6 cellular contexts compared by ENCODE assay signal in the genomic region with DNA sequence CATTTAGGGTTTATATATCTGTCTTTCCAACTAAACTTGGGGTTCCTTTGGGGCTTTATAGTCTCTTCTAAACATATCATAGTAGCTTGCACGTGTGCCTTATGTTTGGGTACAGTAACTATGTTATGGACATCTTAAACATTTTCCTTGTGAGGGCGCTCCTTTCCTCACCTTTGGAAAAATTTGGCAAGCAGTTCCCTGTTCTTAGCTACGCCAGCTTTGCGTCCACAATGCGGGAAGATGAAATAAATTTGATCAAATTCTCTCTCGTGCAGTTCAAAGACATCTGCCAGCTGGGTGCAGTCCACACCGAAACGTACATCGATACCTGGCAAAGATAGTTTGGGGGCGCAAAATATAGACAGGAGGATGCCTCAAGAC. TPM values are rescaled to one million over a fixed set of nuclear protein-coding genes. Genes with fewer than 3 reads are reported as not detected.
DNase-seq lines count a peak whose midpoint lies in the region; ATAC-seq and TF ChIP-seq lines count a peak whose summit lies in the region.

No MANE protein-coding gene starts in this region.

- peak; percentile 10 for DNase-seq in HFFc6
- no peak for DNase-seq in activated CD4-positive, alpha-beta memory T cell treated with anti-CD3 and anti-CD28 coated beads for 36 hours
- DNase-seq in right lobe of liver: no peak
- DNase-seq in mucosa of gallbladder (ENCODE audit: low spot score): no peak

- no peaks in the 10 kb centered on the region for H3K27me3 ChIP-seq in right lobe of liver

- CTCF ChIA-PET in activated CD4-positive, alpha-beta memory T cell treated with anti-CD3 and anti-CD28 coated beads for 36 hours (lab: Charles Lee): interaction anchor here (0.6 to 1.9 kb wide), 7 partner anchors 14 to 402 kb away, joined by 3 to 10 read pairs (median 4); no protein-coding TSS in a partner anchor

- peak overlapping the region; percentile 86 for H3K27ac ChIP-seq in C4-2B
- H3K27ac ChIP-seq in right lobe of liver: peak overlapping the region; percentile 83 to 92 (median 91)

- H3K4me1 ChIP-seq in right lobe of liver: peaks cover 0 to 6% (median 0%) of the 10 kb centered on the region in 4 donors

- H3K27ac Mint-ChIP-seq in HFFc6: peak overlapping the region; percentile 99
- peak overlapping the region; percentile 95 for H3K27ac Mint-ChIP-seq in activated CD4-positive, alpha-beta memory T cell treated with anti-CD3 and anti-CD28 coated beads for 36 hours

- peak overlapping the region; percentile 93 for H3K4me3 Mint-ChIP-seq in HFFc6
- H3K4me3 Mint-ChIP-seq in activated CD4-positive, alpha-beta memory T cell treated with anti-CD3 and anti-CD28 coated beads for 36 hours: peak overlapping the region; percentile 82

- H3K36me3 ChIP-seq in right lobe of liver: no peaks in the 10 kb centered on the region

- TF ChIP-seq CTCF in C4-2B (conservative IDR thresholded peaks at IDR 0.05) (no peak), HFFc6 (IDR thresholded peaks at IDR 0.05) (no peak), right lobe of liver (IDR thresholded peaks at IDR 0.05) (no peak)

- TF ChIP-seq POLR2A in right lobe of liver (IDR thresholded peaks at IDR 0.05): no peak

- H3K27me3 Mint-ChIP-seq in HFFc6 (ENCODE audit: insufficient read depth): no peaks in the 10 kb centered on the region
- no peaks in the 10 kb centered on the region for H3K27me3 Mint-ChIP-seq in activated CD4-positive, alpha-beta memory T cell treated with anti-CD3 and anti-CD28 coated beads for 36 hours

- no peaks in the 10 kb centered on the region for H3K9me3 ChIP-seq in right lobe of liver

- H3K9me3 Mint-ChIP-seq in HFFc6: no peaks in the 10 kb centered on the region
- H3K9me3 Mint-ChIP-seq in activated CD4-positive, alpha-beta memory T cell treated with anti-CD3 and anti-CD28 coated beads for 36 hours: no peaks in the 10 kb centered on the region

- intact Hi-C loops in activated CD4-positive, alpha-beta memory T cell treated with anti-CD3 and anti-CD28 coated beads for 36 hours (cut with micrococcal nuclease): loop anchor here (2.0 to 10.0 kb wide), 2 partner anchors 196 to 1436 kb away; partner anchors contain the start of genes NKAPD1, PIH1D2 and TTC12
- intact Hi-C loops in right lobe of liver (cut with DNase I): no loop called here

- 0% methylated on average over 10 of the region's 10 CpGs for WGBS in right lobe of liver (ENCODE audit: insufficient coverage, low coverage, low lambda C conversion rate, missing lambda C conversion rate)

- peak overlapping the region; percentile 50 to 63 (median 62) for H3K4me3 ChIP-seq in right lobe of liver

- POLR2A ChIA-PET in activated CD4-positive, alpha-beta memory T cell treated with anti-CD3 and anti-CD28 coated beads for 36 hours (lab: Charles Lee): no interaction called here

- peaks cover 17% of the 10 kb centered on the region for H3K4me1 Mint-ChIP-seq in HFFc6 (ENCODE audit: low read depth)
- peaks cover 21% of the 10 kb centered on the region for H3K4me1 Mint-ChIP-seq in activated CD4-positive, alpha-beta memory T cell treated with anti-CD3 and anti-CD28 coated beads for 36 hours (ENCODE audit: low read depth)

- ATAC-seq in right lobe of liver: peak in 3 of 4 donors; percentile 6 to 31 (median 20)
- ATAC-seq in GM18858 (IDR thresholded peaks at IDR 0.05; ENCODE audit: unreplicated experiment): no peak

- peaks cover 5% of the 10 kb centered on the region for H3K36me3 Mint-ChIP-seq in HFFc6 (ENCODE audit: low read depth)
- peaks cover 14% of the 10 kb centered on the region for H3K36me3 Mint-ChIP-seq in activated CD4-positive, alpha-beta memory T cell treated with anti-CD3 and anti-CD28 coated beads for 36 hours

RNA-seq across cellular contexts. Expression of gene FDXACB1, which starts 0.6 kb away (rescaled TPM):
- 1 to 10 TPM; 1.4 to 2.4 (median 2.0) TPM for total RNA-seq in HFFc6 (2021; fragmentation: NEBNext Ultra II Directional; extraction: Animal tissue kit (Norgen Biotek cat#: 25700))
- 1 to 10 TPM; 5.2 to 5.6 TPM for total RNA-seq in activated CD4-positive, alpha-beta memory T cell treated with anti-CD3 and anti-CD28 coated beads for 36 hours
- total RNA-seq in right lobe of liver: 1 to 10 TPM in 4 of 6 experiments, under 1 TPM in 2; 0.90 to 1.3 (median 1.1) TPM
- total RNA-seq in mucosa of gallbladder: 1.8 TPM

RNA-seq across cellular contexts. Expression of gene CFAP68, which starts 1.0 kb away (rescaled TPM):
- 10 to 100 TPM; 10.3 to 15.6 (median 12.5) TPM for total RNA-seq in HFFc6 (2021; fragmentation: NEBNext Ultra II Directional; extraction: Animal tissue kit (Norgen Biotek cat#: 25700))
- 10 to 100 TPM; 29.9 to 33.6 TPM for total RNA-seq in activated CD4-positive, alpha-beta memory T cell treated with anti-CD3 and anti-CD28 coated beads for 36 hours
- total RNA-seq in right lobe of liver (10 to 100 TPM; 10.6 to 22.9 (median 15.7) TPM), mucosa of gallbladder (21.8 TPM)

RNA-seq across cellular contexts. Expression of gene ALG9, which starts 7.0 kb away (rescaled TPM):
- 10 to 100 TPM; 31.1 to 44.2 (median 36.5) TPM for total RNA-seq in HFFc6 (2021; fragmentation: NEBNext Ultra II Directional; extraction: Animal tissue kit (Norgen Biotek cat#: 25700))
- total RNA-seq in activated CD4-positive, alpha-beta memory T cell treated with anti-CD3 and anti-CD28 coated beads for 36 hours: 10 to 100 TPM; 23.6 to 26.7 TPM
- total RNA-seq in right lobe of liver (10 to 100 TPM; 15.0 to 20.8 (median 18.2) TPM), mucosa of gallbladder (42.4 TPM)

RNA-seq across cellular contexts. Expression of gene CRYAB, which starts 33.2 kb away (rescaled TPM):
- 100 to 1,000 TPM in 4 of 6 experiments, 10 to 100 TPM in 2; 49.6 to 125 (median 103) TPM for total RNA-seq in HFFc6 (2021; fragmentation: NEBNext Ultra II Directional; extraction: Animal tissue kit (Norgen Biotek cat#: 25700))
- total RNA-seq in activated CD4-positive, alpha-beta memory T cell treated with anti-CD3 and anti-CD28 coated beads for 36 hours: not detected
- total RNA-seq in right lobe of liver: 10 to 100 TPM in 2 of 6 experiments, 1 to 10 TPM in 4; 3.6 to 10.5 (median 6.7) TPM
- total RNA-seq in mucosa of gallbladder: 277 TPM

RNA-seq across cellular contexts. Expression of gene HSPB2, which starts 34.2 kb away (rescaled TPM):
- 1 to 10 TPM; 1.7 to 7.8 (median 5.4) TPM for total RNA-seq in HFFc6 (2021; fragmentation: NEBNext Ultra II Directional; extraction: Animal tissue kit (Norgen Biotek cat#: 25700))
- total RNA-seq in activated CD4-positive, alpha-beta memory T cell treated with anti-CD3 and anti-CD28 coated beads for 36 hours: not detected
- under 1 TPM in 2 of 6 experiments, not detected in 4; 0.20 to 0.49 TPM for total RNA-seq in right lobe of liver
- 3.9 TPM for total RNA-seq in mucosa of gallbladder
